In the genomic region with DNA sequence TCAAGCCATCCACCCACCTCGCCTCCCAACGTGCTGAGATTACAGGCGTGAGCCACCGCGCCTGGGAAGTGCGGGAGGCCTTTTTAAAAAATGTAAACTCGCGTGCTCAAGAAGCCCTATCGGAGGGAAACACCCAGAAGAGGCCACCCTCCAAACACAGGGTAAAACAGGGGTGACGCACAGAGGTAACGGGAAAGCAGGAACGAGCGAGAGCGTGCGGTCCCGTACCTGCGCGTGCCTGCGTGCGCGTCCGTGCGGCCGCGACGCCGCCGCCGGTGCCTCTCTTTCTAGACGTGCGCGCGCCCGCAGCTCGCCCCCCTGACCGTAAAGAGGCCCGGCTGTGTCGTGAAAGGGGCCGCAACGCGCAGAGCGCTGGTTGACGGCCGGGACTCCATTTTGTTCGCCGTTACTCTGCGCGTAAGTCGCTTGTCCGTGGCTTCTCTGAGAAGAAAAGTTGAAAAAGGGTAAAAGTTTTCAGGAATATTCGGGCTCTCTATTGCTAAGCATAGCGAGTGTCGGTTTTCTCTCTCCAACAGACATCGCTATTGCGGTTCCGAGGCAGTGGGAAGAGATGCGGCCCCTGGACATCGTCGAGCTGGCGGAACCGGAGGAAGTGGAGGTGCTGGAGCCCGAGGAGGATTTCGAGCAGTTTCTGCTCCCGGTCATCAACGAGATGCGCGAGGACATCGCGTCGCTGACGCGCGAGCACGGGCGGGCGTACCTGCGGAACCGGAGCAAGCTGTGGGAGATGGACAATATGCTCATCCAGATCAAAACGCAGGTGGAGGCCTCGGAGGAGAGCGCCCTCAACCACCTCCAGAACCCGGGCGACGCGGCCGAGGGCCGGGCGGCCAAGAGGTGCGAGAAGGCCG, we compare ENCODE assay signal across 1 cellular context.
A peak's percentile ranks its signal among the peaks of the same experiment; 100 is the strongest.
TF ChIP-seq lines count a peak whose summit lies in the region.

A gene (plus strand): TSS at position 394 of the 872 bp plus-strand sequence. CDS start 178 bp downstream, at position 572.

TF ChIP-seq in HepG2, 621 proteins besides CTCF, POLR2A, EP300 and RAD21 (continued from another document and continues in another):
- TF ChIP-seq, protein P1, sequence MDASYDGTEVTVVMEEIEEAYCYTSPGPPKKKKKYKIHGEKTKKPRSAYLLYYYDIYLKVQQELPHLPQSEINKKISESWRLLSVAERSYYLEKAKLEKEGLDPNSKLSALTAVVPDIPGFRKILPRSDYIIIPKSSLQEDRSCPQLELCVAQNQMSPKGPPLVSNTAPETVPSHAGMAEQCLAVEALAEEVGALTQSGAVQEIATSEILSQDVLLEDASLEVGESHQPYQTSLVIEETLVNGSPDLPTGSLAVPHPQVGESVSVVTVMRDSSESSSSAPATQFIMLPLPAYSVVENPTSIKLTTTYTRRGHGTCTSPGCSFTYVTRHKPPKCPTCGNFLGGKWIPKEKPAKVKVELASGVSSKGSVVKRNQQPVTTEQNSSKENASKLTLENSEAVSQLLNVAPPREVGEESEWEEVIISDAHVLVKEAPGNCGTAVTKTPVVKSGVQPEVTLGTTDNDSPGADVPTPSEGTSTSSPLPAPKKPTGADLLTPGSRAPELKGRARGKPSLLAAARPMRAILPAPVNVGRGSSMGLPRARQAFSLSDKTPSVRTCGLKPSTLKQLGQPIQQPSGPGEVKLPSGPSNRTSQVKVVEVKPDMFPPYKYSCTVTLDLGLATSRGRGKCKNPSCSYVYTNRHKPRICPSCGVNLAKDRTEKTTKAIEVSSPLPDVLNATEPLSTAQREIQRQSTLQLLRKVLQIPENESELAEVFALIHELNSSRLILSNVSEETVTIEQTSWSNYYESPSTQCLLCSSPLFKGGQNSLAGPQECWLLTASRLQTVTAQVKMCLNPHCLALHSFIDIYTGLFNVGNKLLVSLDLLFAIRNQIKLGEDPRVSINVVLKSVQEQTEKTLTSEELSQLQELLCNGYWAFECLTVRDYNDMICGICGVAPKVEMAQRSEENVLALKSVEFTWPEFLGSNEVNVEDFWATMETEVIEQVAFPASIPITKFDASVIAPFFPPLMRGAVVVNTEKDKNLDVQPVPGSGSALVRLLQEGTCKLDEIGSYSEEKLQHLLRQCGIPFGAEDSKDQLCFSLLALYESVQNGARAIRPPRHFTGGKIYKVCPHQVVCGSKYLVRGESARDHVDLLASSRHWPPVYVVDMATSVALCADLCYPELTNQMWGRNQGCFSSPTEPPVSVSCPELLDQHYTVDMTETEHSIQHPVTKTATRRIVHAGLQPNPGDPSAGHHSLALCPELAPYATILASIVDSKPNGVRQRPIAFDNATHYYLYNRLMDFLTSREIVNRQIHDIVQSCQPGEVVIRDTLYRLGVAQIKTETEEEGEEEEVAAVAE (CRISPR knock-in tag; IDR thresholded peaks at IDR 0.05; ENCODE audit: borderline replicate concordance): peak; percentile 59; the same call in 1 of the 2 replicates
- TF ChIP-seq, protein P2, sequence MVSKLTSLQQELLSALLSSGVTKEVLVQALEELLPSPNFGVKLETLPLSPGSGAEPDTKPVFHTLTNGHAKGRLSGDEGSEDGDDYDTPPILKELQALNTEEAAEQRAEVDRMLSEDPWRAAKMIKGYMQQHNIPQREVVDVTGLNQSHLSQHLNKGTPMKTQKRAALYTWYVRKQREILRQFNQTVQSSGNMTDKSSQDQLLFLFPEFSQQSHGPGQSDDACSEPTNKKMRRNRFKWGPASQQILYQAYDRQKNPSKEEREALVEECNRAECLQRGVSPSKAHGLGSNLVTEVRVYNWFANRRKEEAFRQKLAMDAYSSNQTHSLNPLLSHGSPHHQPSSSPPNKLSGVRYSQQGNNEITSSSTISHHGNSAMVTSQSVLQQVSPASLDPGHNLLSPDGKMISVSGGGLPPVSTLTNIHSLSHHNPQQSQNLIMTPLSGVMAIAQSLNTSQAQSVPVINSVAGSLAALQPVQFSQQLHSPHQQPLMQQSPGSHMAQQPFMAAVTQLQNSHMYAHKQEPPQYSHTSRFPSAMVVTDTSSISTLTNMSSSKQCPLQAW (CRISPR knock-in tag; IDR thresholded peaks at IDR 0.05): no peak; the same call in none of the 2 replicates
- TF ChIP-seq ZBTB1 (CRISPR knock-in tag; IDR thresholded peaks at IDR 0.05; ENCODE audit: borderline replicate concordance) (no peak), ZZZ3 (CRISPR knock-in tag; IDR thresholded peaks at IDR 0.05; ENCODE audit: borderline replicate concordance) (peak; percentile 68; the same call in 1 of the 2 replicates), KLF16 (CRISPR knock-in tag; IDR thresholded peaks at IDR 0.05) (peak in 1 of 2 experiments; percentile 83; a peak in 2 of 4 replicates), TCF7L2 (IDR thresholded peaks at IDR 0.05; ENCODE audit: low read depth, low read length) (no peak), ZFAT (CRISPR knock-in tag; conservative IDR thresholded peaks at IDR 0.05) (no peak), ZNF891 (CRISPR knock-in tag; IDR thresholded peaks at IDR 0.05) (peak; percentile 57; the same call in 1 of the 2 replicates), ZNF329 (CRISPR knock-in tag; IDR thresholded peaks at IDR 0.05; ENCODE audit: low read depth) (no peak), ZNF235 (CRISPR knock-in tag; IDR thresholded peaks at IDR 0.05; ENCODE audit: borderline replicate concordance) (no peak), ELF1 (CRISPR knock-in tag; IDR thresholded peaks at IDR 0.05) (no peak), ZEB1 (IDR thresholded peaks at IDR 0.05; ENCODE audit: insufficient replicate concordance, low read depth) (no peak), ZNF354B (CRISPR knock-in tag; IDR thresholded peaks at IDR 0.05) (no peak), ZNF562 (CRISPR knock-in tag; IDR thresholded peaks at IDR 0.05; ENCODE audit: borderline replicate concordance) (peak; percentile 89), ZNF781 (CRISPR knock-in tag; IDR thresholded peaks at IDR 0.05; ENCODE audit: borderline replicate concordance, not compliant biosample characterization) (peak; percentile 35), FOSL1 (CRISPR knock-in tag; IDR thresholded peaks at IDR 0.05; ENCODE audit: borderline replicate concordance) (no peak), DNMT3B (CRISPR knock-in tag; conservative IDR thresholded peaks at IDR 0.05) (no peak), RCOR2 (CRISPR knock-in tag; IDR thresholded peaks at IDR 0.05) (no peak), YEATS2 (CRISPR knock-in tag; IDR thresholded peaks at IDR 0.05; ENCODE audit: borderline replicate concordance) (peak; percentile 96), ZFP82 (CRISPR knock-in tag; IDR thresholded peaks at IDR 0.05; ENCODE audit: borderline replicate concordance) (0 out of 2 replicates have a peak, but pooled peaks have one; percentile 69), ZNF614 (CRISPR knock-in tag; IDR thresholded peaks at IDR 0.05; ENCODE audit: borderline replicate concordance) (peak; percentile 61; the same call in 1 of the 2 replicates)
- TF ChIP-seq, protein P3, sequence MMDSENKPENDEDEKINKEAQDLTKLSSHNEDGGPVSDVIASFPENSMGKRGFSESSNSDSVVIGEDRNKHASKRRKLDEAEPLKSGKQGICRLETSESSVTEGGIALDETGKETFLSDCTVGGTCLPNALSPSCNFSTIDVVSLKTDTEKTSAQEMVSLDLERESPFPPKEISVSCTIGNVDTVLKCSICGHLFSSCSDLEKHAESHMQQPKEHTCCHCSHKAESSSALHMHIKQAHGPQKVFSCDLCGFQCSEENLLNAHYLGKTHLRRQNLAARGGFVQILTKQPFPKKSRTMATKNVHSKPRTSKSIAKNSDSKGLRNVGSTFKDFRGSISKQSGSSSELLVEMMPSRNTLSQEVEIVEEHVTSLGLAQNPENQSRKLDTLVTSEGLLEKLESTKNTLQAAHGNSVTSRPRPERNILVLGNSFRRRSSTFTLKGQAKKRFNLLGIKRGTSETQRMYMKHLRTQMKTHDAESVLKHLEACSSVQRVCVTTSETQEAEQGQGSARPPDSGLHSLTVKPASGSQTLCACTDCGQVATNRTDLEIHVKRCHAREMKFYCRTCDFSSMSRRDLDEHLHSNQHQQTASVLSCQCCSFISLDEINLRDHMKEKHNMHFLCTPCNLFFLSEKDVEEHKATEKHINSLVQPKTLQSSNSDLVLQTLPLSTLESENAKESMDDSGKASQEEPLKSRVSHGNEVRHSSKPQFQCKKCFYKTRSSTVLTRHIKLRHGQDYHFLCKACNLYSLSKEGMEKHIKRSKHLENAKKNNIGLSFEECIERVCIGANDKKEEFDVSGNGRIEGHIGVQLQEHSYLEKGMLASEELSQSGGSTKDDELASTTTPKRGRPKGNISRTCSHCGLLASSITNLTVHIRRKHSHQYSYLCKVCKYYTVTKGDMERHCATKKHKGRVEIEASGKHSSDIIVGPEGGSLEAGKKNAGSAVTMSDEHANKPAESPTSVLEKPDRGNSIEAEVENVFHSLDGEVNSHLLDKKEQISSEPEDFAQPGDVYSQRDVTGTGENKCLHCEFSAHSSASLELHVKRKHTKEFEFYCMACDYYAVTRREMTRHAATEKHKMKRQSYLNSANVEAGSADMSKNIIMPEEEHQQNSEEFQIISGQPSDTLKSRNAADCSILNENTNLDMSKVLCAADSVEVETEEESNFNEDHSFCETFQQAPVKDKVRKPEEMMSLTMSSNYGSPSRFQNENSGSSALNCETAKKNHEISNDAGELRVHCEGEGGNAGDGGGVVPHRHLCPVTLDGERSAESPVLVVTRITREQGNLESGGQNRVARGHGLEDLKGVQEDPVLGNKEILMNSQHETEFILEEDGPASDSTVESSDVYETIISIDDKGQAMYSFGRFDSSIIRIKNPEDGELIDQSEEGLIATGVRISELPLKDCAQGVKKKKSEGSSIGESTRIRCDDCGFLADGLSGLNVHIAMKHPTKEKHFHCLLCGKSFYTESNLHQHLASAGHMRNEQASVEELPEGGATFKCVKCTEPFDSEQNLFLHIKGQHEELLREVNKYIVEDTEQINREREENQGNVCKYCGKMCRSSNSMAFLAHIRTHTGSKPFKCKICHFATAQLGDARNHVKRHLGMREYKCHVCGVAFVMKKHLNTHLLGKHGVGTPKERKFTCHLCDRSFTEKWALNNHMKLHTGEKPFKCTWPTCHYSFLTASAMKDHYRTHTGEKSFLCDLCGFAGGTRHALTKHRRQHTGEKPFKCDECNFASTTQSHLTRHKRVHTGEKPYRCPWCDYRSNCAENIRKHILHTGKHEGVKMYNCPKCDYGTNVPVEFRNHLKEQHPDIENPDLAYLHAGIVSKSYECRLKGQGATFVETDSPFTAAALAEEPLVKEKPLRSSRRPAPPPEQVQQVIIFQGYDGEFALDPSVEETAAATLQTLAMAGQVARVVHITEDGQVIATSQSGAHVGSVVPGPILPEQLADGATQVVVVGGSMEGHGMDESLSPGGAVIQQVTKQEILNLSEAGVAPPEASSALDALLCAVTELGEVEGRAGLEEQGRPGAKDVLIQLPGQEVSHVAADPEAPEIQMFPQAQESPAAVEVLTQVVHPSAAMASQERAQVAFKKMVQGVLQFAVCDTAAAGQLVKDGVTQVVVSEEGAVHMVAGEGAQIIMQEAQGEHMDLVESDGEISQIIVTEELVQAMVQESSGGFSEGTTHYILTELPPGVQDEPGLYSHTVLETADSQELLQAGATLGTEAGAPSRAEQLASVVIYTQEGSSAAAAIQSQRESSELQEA (CRISPR knock-in tag; IDR thresholded peaks at IDR 0.05; ENCODE audit: not compliant biosample characterization): no peak
- TF ChIP-seq, protein P4, sequence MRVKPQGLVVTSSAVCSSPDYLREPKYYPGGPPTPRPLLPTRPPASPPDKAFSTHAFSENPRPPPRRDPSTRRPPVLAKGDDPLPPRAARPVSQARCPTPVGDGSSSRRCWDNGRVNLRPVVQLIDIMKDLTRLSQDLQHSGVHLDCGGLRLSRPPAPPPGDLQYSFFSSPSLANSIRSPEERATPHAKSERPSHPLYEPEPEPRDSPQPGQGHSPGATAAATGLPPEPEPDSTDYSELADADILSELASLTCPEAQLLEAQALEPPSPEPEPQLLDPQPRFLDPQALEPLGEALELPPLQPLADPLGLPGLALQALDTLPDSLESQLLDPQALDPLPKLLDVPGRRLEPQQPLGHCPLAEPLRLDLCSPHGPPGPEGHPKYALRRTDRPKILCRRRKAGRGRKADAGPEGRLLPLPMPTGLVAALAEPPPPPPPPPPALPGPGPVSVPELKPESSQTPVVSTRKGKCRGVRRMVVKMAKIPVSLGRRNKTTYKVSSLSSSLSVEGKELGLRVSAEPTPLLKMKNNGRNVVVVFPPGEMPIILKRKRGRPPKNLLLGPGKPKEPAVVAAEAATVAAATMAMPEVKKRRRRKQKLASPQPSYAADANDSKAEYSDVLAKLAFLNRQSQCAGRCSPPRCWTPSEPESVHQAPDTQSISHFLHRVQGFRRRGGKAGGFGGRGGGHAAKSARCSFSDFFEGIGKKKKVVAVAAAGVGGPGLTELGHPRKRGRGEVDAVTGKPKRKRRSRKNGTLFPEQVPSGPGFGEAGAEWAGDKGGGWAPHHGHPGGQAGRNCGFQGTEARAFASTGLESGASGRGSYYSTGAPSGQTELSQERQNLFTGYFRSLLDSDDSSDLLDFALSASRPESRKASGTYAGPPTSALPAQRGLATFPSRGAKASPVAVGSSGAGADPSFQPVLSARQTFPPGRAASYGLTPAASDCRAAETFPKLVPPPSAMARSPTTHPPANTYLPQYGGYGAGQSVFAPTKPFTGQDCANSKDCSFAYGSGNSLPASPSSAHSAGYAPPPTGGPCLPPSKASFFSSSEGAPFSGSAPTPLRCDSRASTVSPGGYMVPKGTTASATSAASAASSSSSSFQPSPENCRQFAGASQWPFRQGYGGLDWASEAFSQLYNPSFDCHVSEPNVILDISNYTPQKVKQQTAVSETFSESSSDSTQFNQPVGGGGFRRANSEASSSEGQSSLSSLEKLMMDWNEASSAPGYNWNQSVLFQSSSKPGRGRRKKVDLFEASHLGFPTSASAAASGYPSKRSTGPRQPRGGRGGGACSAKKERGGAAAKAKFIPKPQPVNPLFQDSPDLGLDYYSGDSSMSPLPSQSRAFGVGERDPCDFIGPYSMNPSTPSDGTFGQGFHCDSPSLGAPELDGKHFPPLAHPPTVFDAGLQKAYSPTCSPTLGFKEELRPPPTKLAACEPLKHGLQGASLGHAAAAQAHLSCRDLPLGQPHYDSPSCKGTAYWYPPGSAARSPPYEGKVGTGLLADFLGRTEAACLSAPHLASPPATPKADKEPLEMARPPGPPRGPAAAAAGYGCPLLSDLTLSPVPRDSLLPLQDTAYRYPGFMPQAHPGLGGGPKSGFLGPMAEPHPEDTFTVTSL (CRISPR knock-in tag; IDR thresholded peaks at IDR 0.05; ENCODE audit: borderline replicate concordance): 0 out of 2 replicates have a peak, but pooled peaks have one; percentile 36
